Comparison of ENCODE assay signal across 1 cellular context in the genomic region with DNA sequence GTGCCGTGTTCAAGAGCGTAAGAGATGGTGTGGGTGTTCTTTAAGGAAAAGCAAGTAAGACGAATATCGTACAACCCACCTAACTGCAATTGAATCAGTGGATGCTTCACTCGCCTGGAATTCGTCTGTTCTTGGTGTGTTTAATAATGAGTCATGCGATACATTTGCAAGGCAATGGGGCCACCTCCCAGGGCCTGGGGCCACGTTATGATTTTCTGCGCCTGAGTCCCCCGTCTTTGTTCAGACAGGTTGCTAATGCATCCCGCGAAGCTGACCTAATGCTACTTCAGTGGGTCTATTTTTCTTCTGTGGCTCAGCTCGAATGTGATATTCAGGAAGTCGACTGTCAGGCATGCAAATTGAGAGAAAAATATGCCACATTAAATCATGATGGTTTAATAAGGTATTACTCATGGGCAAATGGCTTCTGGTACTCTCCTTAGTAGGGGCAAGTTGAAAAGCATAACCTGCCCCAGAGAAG.
TF ChIP-seq lines count a peak whose summit lies in the region.

No MANE protein-coding gene starts in this region.

TF ChIP-seq in IMR-90, 13 proteins besides CTCF, POLR2A, EP300 and RAD21:
- TF ChIP-seq SMC3 (IDR thresholded peaks at IDR 0.05; ENCODE audit: low read depth, low read length) (no peak), CEBPB (IDR thresholded peaks at IDR 0.05; ENCODE audit: low read depth, low read length) (0 out of 2 replicates have a peak, but pooled peaks have one; percentile 36), FOS (IDR thresholded peaks at IDR 0.05; ENCODE audit: low read depth, low read length) (peak; percentile 95), RFX5 (IDR thresholded peaks at IDR 0.05; ENCODE audit: low read depth, low read length) (no peak)
- TF ChIP-seq, protein P1, sequence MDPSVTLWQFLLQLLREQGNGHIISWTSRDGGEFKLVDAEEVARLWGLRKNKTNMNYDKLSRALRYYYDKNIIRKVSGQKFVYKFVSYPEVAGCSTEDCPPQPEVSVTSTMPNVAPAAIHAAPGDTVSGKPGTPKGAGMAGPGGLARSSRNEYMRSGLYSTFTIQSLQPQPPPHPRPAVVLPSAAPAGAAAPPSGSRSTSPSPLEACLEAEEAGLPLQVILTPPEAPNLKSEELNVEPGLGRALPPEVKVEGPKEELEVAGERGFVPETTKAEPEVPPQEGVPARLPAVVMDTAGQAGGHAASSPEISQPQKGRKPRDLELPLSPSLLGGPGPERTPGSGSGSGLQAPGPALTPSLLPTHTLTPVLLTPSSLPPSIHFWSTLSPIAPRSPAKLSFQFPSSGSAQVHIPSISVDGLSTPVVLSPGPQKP (IDR thresholded peaks at IDR 0.05; ENCODE audit: borderline replicate concordance, low read depth, low read length): no peak
